8 cellular contexts compared by ENCODE assay signal in genomic region chr16:67966549-67967182, GRCh38. TPM values are rescaled to one million over a fixed set of nuclear protein-coding genes. Genes with fewer than 3 reads are reported as not detected.
DNase-seq lines count a peak whose midpoint lies in the region; ATAC-seq and TF ChIP-seq lines count a peak whose summit lies in the region.

No MANE protein-coding gene starts in this region.

- intact Hi-C loops in activated T-helper 2 cell treated with anti-CD3 and anti-CD28 coated beads, Interferon-gamma antibody, Interleukin-2, Interleukin-4, amounts not matched to agents 10 μg/mL and 5 μg/mL and 100 μg/mL, durations not matched to agents 14 hours and 24 hours and 36 hours (cut with micrococcal nuclease) = no loop called here

- H3K4me3 ChIP-seq in HEK293 (ENCODE audit: low read depth, low read length) (peak overlapping the region; percentile 68), thoracic aorta (peak overlapping the region; percentile 84)

- H3K36me3 ChIP-seq in HEK293 (ENCODE audit: control insufficient read depth in 2 of 2, insufficient read depth in 1 of 2, low read length in 2 of 2) (peaks cover 0 to 44% of the 10 kb centered on the region in 2 experiments; a peak in 2 of 3 replicates), thoracic aorta (peaks cover 18% of the 10 kb centered on the region)

- POLR2A ChIA-PET in HEK293 (lab: Yijun Ruan, JAX) = interaction anchor here (0.6 to 2.3 kb wide), 11 partner anchors 16 to 278 kb away, joined by 3 to 13 read pairs (median 6); partner anchors contain the start of genes DDX28, DUS2, PLA2G15 and PSMB10

- H3K9me3 Mint-ChIP-seq in activated T-helper 2 cell treated with anti-CD3 and anti-CD28 coated beads, Interferon-gamma antibody, Interleukin-2, Interleukin-4, amounts not matched to agents 10 μg/mL and 5 μg/mL and 100 μg/mL, durations not matched to agents 14 hours and 24 hours and 36 hours = no peaks in the 10 kb centered on the region

- DNase-seq in A172 (ENCODE audit: low spot score) (peak; percentile 62), iPS-NIHi11 (ENCODE audit: low spot score) (peak; percentile 55), thoracic aorta (ENCODE audit: low spot score) (no peak), GM13976 (ENCODE audit: low spot score) (no peak), middle frontal gyrus (ENCODE audit: extremely low spot score, low spot score) (no peak)
- DNase-seq in activated T-helper 2 cell treated with anti-CD3 and anti-CD28 coated beads, Interferon-gamma antibody, Interleukin-2, Interleukin-4, amounts not matched to agents 10 μg/mL and 5 μg/mL and 100 μg/mL, durations not matched to agents 14 hours and 24 hours and 36 hours (ENCODE audit: low spot score) = no peak

- ATAC-seq in thoracic aorta (ENCODE audit: insufficient number of reproducible peaks, low FRiP score, low read depth) = no peak
- ATAC-seq in HG03095 (IDR thresholded peaks at IDR 0.05; ENCODE audit: unreplicated experiment) = no peak

- H3K27me3 Mint-ChIP-seq in activated T-helper 2 cell treated with anti-CD3 and anti-CD28 coated beads, Interferon-gamma antibody, Interleukin-2, Interleukin-4, amounts not matched to agents 10 μg/mL and 5 μg/mL and 100 μg/mL, durations not matched to agents 14 hours and 24 hours and 36 hours (ENCODE audit: low read depth) = no peaks in the 10 kb centered on the region

- H3K36me3 Mint-ChIP-seq in activated T-helper 2 cell treated with anti-CD3 and anti-CD28 coated beads, Interferon-gamma antibody, Interleukin-2, Interleukin-4, amounts not matched to agents 10 μg/mL and 5 μg/mL and 100 μg/mL, durations not matched to agents 14 hours and 24 hours and 36 hours (ENCODE audit: low read depth) = peaks cover 17% of the 10 kb centered on the region

- H3K27ac Mint-ChIP-seq in activated T-helper 2 cell treated with anti-CD3 and anti-CD28 coated beads, Interferon-gamma antibody, Interleukin-2, Interleukin-4, amounts not matched to agents 10 μg/mL and 5 μg/mL and 100 μg/mL, durations not matched to agents 14 hours and 24 hours and 36 hours = peak overlapping the region; percentile 88

- H3K27me3 ChIP-seq in thoracic aorta (replicated peaks; ENCODE audit: insufficient read depth) = no peaks in the 10 kb centered on the region

- H3K4me1 Mint-ChIP-seq in activated T-helper 2 cell treated with anti-CD3 and anti-CD28 coated beads, Interferon-gamma antibody, Interleukin-2, Interleukin-4, amounts not matched to agents 10 μg/mL and 5 μg/mL and 100 μg/mL, durations not matched to agents 14 hours and 24 hours and 36 hours (ENCODE audit: low read depth) = peaks cover 27% of the 10 kb centered on the region

- H3K4me3 Mint-ChIP-seq in activated T-helper 2 cell treated with anti-CD3 and anti-CD28 coated beads, Interferon-gamma antibody, Interleukin-2, Interleukin-4, amounts not matched to agents 10 μg/mL and 5 μg/mL and 100 μg/mL, durations not matched to agents 14 hours and 24 hours and 36 hours (ENCODE audit: low read depth) = peak overlapping the region; percentile 100

- no peaks in the 10 kb centered on the region for H3K9me3 ChIP-seq in HEK293 (ENCODE audit: control insufficient read depth, insufficient read depth, low read depth, low read length)
- H3K9me3 ChIP-seq in thoracic aorta = no peaks in the 10 kb centered on the region

- H3K4me1 ChIP-seq in HEK293 (ENCODE audit: control insufficient read depth, insufficient read depth, low read length) = no peaks in the 10 kb centered on the region; the same call in none of the 2 replicates
- H3K4me1 ChIP-seq in thoracic aorta (ENCODE audit: control insufficient read depth in 1 of 2, low read depth in 2 of 2) = peaks cover 26 to 59% of the 10 kb centered on the region in 2 donors

- in situ Hi-C loops in GM13976 (cut with MboI; ENCODE audit: low sequenced_read_pairs, unreplicated experiment) = no loop called here

- peak overlapping the region; percentile 62 for H3K27ac ChIP-seq in HEK293 (ENCODE audit: extremely low read depth, low read depth, low read length)
- peak overlapping the region; percentile 94 to 96 for H3K27ac ChIP-seq in thoracic aorta

- CTCF ChIA-PET in HEK293 (lab: Yijun Ruan, JAX) = interaction anchor here (0.6 to 1.2 kb wide), 4 partner anchors 19 to 128 kb away, joined by 3 to 6 read pairs (median 4); no protein-coding TSS in a partner anchor

- no peak for TF ChIP-seq CTCF in HEK293 (tag by site-specific recombination; IDR thresholded peaks at IDR 0.05)
- TF ChIP-seq CTCF in thoracic aorta (IDR thresholded peaks at IDR 0.05) = no peak
- TF ChIP-seq CTCF in GM13976 (IDR thresholded peaks at IDR 0.05; ENCODE audit: borderline replicate concordance, control extremely low read depth, extremely low read depth, insufficient read depth, missing control alignments) = no peak

TF ChIP-seq in HEK293, 187 proteins besides CTCF, POLR2A, EP300 and RAD21 (continues in another document):
- TF ChIP-seq ZNF585B (tag by site-specific recombination; IDR thresholded peaks at IDR 0.05) (no peak), WT1 (tag by site-specific recombination; IDR thresholded peaks at IDR 0.05) (0 out of 2 replicates have a peak, but pooled peaks have one; percentile 10), ZNF223 (tag by site-specific recombination; IDR thresholded peaks at IDR 0.05) (peak; percentile 73), MZF1 (tag by site-specific recombination; IDR thresholded peaks at IDR 0.05; ENCODE audit: borderline replicate concordance) (0 out of 2 replicates have a peak, but pooled peaks have one; percentile 31), KLF9 (tag by site-specific recombination; IDR thresholded peaks at IDR 0.05; ENCODE audit: low read depth) (0 out of 2 replicates have a peak, but pooled peaks have one; percentile 27), KLF1 (tag by site-specific recombination; IDR thresholded peaks at IDR 0.05) (peak; percentile 68), ZNF140 (tag by site-specific recombination; IDR thresholded peaks at IDR 0.05) (no peak), ZNF701 (tag by site-specific recombination; IDR thresholded peaks at IDR 0.05) (0 out of 2 replicates have a peak, but pooled peaks have one; percentile 23), KLF8 (tag by site-specific recombination; IDR thresholded peaks at IDR 0.05) (no peak), ZNF366 (tag by site-specific recombination; conservative IDR thresholded peaks at IDR 0.05) (0 out of 2 replicates have a peak, but pooled peaks have one; percentile 10), SP3 (tag by site-specific recombination; IDR thresholded peaks at IDR 0.05) (peak; percentile 29; the same call in 1 of the 2 replicates), SP7 (tag by site-specific recombination; IDR thresholded peaks at IDR 0.05) (no peak)
- TF ChIP-seq, protein P1, sequence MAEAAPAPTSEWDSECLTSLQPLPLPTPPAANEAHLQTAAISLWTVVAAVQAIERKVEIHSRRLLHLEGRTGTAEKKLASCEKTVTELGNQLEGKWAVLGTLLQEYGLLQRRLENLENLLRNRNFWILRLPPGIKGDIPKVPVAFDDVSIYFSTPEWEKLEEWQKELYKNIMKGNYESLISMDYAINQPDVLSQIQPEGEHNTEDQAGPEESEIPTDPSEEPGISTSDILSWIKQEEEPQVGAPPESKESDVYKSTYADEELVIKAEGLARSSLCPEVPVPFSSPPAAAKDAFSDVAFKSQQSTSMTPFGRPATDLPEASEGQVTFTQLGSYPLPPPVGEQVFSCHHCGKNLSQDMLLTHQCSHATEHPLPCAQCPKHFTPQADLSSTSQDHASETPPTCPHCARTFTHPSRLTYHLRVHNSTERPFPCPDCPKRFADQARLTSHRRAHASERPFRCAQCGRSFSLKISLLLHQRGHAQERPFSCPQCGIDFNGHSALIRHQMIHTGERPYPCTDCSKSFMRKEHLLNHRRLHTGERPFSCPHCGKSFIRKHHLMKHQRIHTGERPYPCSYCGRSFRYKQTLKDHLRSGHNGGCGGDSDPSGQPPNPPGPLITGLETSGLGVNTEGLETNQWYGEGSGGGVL (tag by site-specific recombination; IDR thresholded peaks at IDR 0.05) = peak; percentile 13; the same call in 1 of the 2 replicates
- TF ChIP-seq, protein P2, sequence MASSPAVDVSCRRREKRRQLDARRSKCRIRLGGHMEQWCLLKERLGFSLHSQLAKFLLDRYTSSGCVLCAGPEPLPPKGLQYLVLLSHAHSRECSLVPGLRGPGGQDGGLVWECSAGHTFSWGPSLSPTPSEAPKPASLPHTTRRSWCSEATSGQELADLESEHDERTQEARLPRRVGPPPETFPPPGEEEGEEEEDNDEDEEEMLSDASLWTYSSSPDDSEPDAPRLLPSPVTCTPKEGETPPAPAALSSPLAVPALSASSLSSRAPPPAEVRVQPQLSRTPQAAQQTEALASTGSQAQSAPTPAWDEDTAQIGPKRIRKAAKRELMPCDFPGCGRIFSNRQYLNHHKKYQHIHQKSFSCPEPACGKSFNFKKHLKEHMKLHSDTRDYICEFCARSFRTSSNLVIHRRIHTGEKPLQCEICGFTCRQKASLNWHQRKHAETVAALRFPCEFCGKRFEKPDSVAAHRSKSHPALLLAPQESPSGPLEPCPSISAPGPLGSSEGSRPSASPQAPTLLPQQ (tag by site-specific recombination; IDR thresholded peaks at IDR 0.05) = peak; percentile 82

RNA-seq across cellular contexts. Expression of gene SLC12A4, which starts 1.8 kb away (rescaled TPM):
- 25.1 and 26.6 TPM in 2 replicates for total RNA-seq in A172 (2014; rRNA removed; shearing (Covaris generic))
- 46.2 and 47.1 TPM in 2 replicates for total RNA-seq in activated T-helper 2 cell treated with anti-CD3 and anti-CD28 coated beads, Interferon-gamma antibody, Interleukin-2, Interleukin-4, amounts not matched to agents 10 μg/mL and 5 μg/mL and 100 μg/mL, durations not matched to agents 14 hours and 24 hours and 36 hours
- total RNA-seq in thoracic aorta = 100 to 1,000 TPM; 163 to 168 TPM

RNA-seq across cellular contexts. Expression of gene DPEP3, which starts 13.6 kb away (rescaled TPM):
- not detected in 2 replicates for total RNA-seq in A172 (2014; rRNA removed; shearing (Covaris generic))
- total RNA-seq in activated T-helper 2 cell treated with anti-CD3 and anti-CD28 coated beads, Interferon-gamma antibody, Interleukin-2, Interleukin-4, amounts not matched to agents 10 μg/mL and 5 μg/mL and 100 μg/mL, durations not matched to agents 14 hours and 24 hours and 36 hours = not detected in 2 replicates
- not detected for total RNA-seq in thoracic aorta

RNA-seq across cellular contexts. Expression of gene LCAT, which starts 22.7 kb away (rescaled TPM):
- total RNA-seq in A172 (2014; rRNA removed; shearing (Covaris generic)) = 4.9 and 16.7 TPM in 2 replicates
- total RNA-seq in activated T-helper 2 cell treated with anti-CD3 and anti-CD28 coated beads, Interferon-gamma antibody, Interleukin-2, Interleukin-4, amounts not matched to agents 10 μg/mL and 5 μg/mL and 100 μg/mL, durations not matched to agents 14 hours and 24 hours and 36 hours = 20.0 and 22.0 TPM in 2 replicates
- total RNA-seq in thoracic aorta = 10 to 100 TPM; 28.1 to 46.6 TPM

RNA-seq across cellular contexts. Expression of gene PSMB10, which starts 30.0 kb away (rescaled TPM):
- 27.9 and 28.8 TPM in 2 replicates for total RNA-seq in A172 (2014; rRNA removed; shearing (Covaris generic))
- 238 and 243 TPM in 2 replicates for total RNA-seq in activated T-helper 2 cell treated with anti-CD3 and anti-CD28 coated beads, Interferon-gamma antibody, Interleukin-2, Interleukin-4, amounts not matched to agents 10 μg/mL and 5 μg/mL and 100 μg/mL, durations not matched to agents 14 hours and 24 hours and 36 hours
- 10 to 100 TPM; 19.8 to 52.7 TPM for total RNA-seq in thoracic aorta

RNA-seq across cellular contexts. Expression of gene DPEP2, which starts 32.6 kb away (rescaled TPM):
- not detected in 2 replicates for total RNA-seq in A172 (2014; rRNA removed; shearing (Covaris generic))
- total RNA-seq in activated T-helper 2 cell treated with anti-CD3 and anti-CD28 coated beads, Interferon-gamma antibody, Interleukin-2, Interleukin-4, amounts not matched to agents 10 μg/mL and 5 μg/mL and 100 μg/mL, durations not matched to agents 14 hours and 24 hours and 36 hours = 3.7 and 4.3 TPM in 2 replicates
- 1 to 10 TPM in 1 of 2 donors, under 1 TPM in 1; 0.81 to 6.1 TPM for total RNA-seq in thoracic aorta

Comparison
In these comparisons a context has a peak if more than half of its experiments do, and no peak if none do; other contexts are left out.
1. DNase-seq: peak in A172 (single experiment) and iPS-NIHi11 (single experiment); none in activated T-helper 2 cell treated with anti-CD3 and anti-CD28 coated beads, Interferon-gamma antibody, Interleukin-2, Interleukin-4, amounts not matched to agents 10 μg/mL and 5 μg/mL and 100 μg/mL, durations not matched to agents 14 hours and 24 hours and 36 hours (single experiment), thoracic aorta (single experiment), GM13976 (single experiment) and middle frontal gyrus (single experiment).